Comparison of ENCODE assay signal across 10 cellular contexts in the genomic region with DNA sequence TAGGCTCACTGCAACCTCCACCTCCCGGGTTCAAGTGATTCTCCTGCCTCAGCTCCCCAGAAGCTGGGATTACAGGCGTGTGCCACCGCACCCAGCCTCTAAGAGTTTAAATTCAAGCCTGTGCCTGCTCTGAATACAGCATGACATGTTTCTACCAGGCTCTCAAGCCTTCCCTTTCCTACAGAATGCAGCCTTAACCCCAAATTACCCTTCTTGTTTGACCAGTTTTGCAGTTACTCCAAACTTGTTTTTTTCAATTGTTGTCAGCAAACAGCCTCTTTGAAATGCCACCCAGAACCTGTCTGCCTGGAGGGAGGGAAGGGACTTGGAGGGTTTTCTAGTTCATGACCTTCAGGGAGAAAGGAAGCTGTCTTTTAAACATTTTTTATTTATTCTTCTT. TPM values are rescaled to one million over a fixed set of nuclear protein-coding genes. Genes with fewer than 3 reads are reported as not detected.
DNase-seq lines count a peak whose midpoint lies in the region; ATAC-seq and TF ChIP-seq lines count a peak whose summit lies in the region.
"Had no signal": no experiment of that assay in that cellular context is flagged by ENCODE, and none has a peak within 500 bp of the region (broad histone marks: within the 10 kb centered on the region; RNA-seq: fewer than 3 reads in every experiment).

No MANE protein-coding gene starts in this region.

- peaks cover 5% of the 10 kb centered on the region for H3K36me3 Mint-ChIP-seq in CD4-positive, CD25-positive, alpha-beta regulatory T cell
- no peaks in the 10 kb centered on the region for H3K36me3 Mint-ChIP-seq in progenitor cell of endocrine pancreas (ENCODE audit: insufficient read depth)

- CTCF ChIA-PET in GM10248 (lab: Yijun Ruan, JAX) = interaction anchor here (1.1 to 4.5 kb wide), 3 partner anchors 11 to 59 kb away, joined by 4 to 27 read pairs (median 17); no protein-coding TSS in a partner anchor

- no peaks in the 10 kb centered on the region for H3K27me3 Mint-ChIP-seq in CD4-positive, CD25-positive, alpha-beta regulatory T cell
- H3K27me3 Mint-ChIP-seq in progenitor cell of endocrine pancreas = no peaks in the 10 kb centered on the region

- no peaks in the 10 kb centered on the region for H3K27me3 ChIP-seq in CD4-positive, CD25-positive, alpha-beta regulatory T cell (ENCODE audit: control insufficient read depth, insufficient read depth, low read length)

- no peak for TF ChIP-seq CTCF in epithelial cell of esophagus (IDR thresholded peaks at IDR 0.05; ENCODE audit: insufficient read depth, low read depth, low read length, missing control alignments)
- TF ChIP-seq CTCF in progenitor cell of endocrine pancreas (IDR thresholded peaks at IDR 0.05; ENCODE audit: unreplicated experiment) = no peak
- no peak for TF ChIP-seq CTCF in omental fat pad (IDR thresholded peaks at IDR 0.05)
- TF ChIP-seq CTCF in GM10248 (IDR thresholded peaks at IDR 0.05; ENCODE audit: control extremely low read depth, extremely low read depth, low read depth, missing control alignments) = no peak

- peaks cover 6% of the 10 kb centered on the region for H3K4me1 ChIP-seq in CD4-positive, CD25-positive, alpha-beta regulatory T cell (ENCODE audit: control insufficient read depth, insufficient read depth, low read length, poor library complexity, severe bottlenecking)

- ATAC-seq in CD4-positive, CD25-positive, alpha-beta regulatory T cell (ENCODE audit: low read depth in 2 of 2) = no peak
- ATAC-seq in GM18520 (IDR thresholded peaks at IDR 0.05; ENCODE audit: unreplicated experiment) (no peak), omental fat pad (ENCODE audit: low FRiP score) (no peak)

- H3K27ac ChIP-seq in CD4-positive, CD25-positive, alpha-beta regulatory T cell (ENCODE audit: insufficient read depth, low read length, poor library complexity, severe bottlenecking) = no peak overlapping the region

- H3K4me3 ChIP-seq in CD4-positive, CD25-positive, alpha-beta regulatory T cell (ENCODE audit: low read depth, low read length) = no peak overlapping the region
- H3K4me3 ChIP-seq in epithelial cell of esophagus (ENCODE audit: low read length) = no peak overlapping the region

- peaks cover 0 to 3% (median 0%) of the 10 kb centered on the region in 7 donors for H3K9me3 Mint-ChIP-seq in CD4-positive, CD25-positive, alpha-beta regulatory T cell
- no peaks in the 10 kb centered on the region for H3K9me3 Mint-ChIP-seq in progenitor cell of endocrine pancreas (ENCODE audit: low read depth)
- H3K9me3 Mint-ChIP-seq: T-helper 1 cell treated with Interleukin-12 subunit alpha and Interleukin-12 subunit beta and Interleukin-4 antibody, amounts not matched to agents 30 μg/mL and 1 μg/mL, for 36 hours had no signal

- H3K9me3 ChIP-seq in CD4-positive, CD25-positive, alpha-beta regulatory T cell (ENCODE audit: control insufficient read depth in 2 of 2, low read length in 2 of 2) = no peaks in the 10 kb centered on the region

- H3K27ac Mint-ChIP-seq in CD4-positive, CD25-positive, alpha-beta regulatory T cell = peak overlapping the region; percentile 26 to 81 (median 56)
- peak overlapping the region; percentile 90 for H3K27ac Mint-ChIP-seq in progenitor cell of endocrine pancreas

- DNase-seq in CD4-positive, CD25-positive, alpha-beta regulatory T cell = no peak
- peak; percentile 25 for DNase-seq in NCI-H2029 treated with DMSO at 0.1 percent for 48 hours (lab: John Stamatoyannopoulos, UW)
- peak; percentile 97 for DNase-seq in epithelial cell of esophagus (ENCODE audit: low read depth)
- no peak for DNase-seq in progenitor cell of endocrine pancreas (ENCODE audit: low spot score, unreplicated experiment)
- no peak for DNase-seq in omental fat pad (ENCODE audit: low spot score)
- DNase-seq in GM10248 (ENCODE audit: extremely low spot score) = no peak
- DNase-seq in NCI-H146 treated with DMSO at 0.1 percent for 48 hours (lab: John Stamatoyannopoulos, UW; ENCODE audit: unreplicated experiment) = no peak
- DNase-seq: NCI-H1048 had no signal

- peaks cover 2% of the 10 kb centered on the region for H3K36me3 ChIP-seq in CD4-positive, CD25-positive, alpha-beta regulatory T cell (ENCODE audit: control insufficient read depth, insufficient read depth, low read length)

- H3K4me1 Mint-ChIP-seq in CD4-positive, CD25-positive, alpha-beta regulatory T cell = peaks cover 12 to 41% (median 21%) of the 10 kb centered on the region in 4 donors
- peaks cover 16% of the 10 kb centered on the region for H3K4me1 Mint-ChIP-seq in progenitor cell of endocrine pancreas (ENCODE audit: low read depth)

- POLR2A ChIA-PET in GM10248 (lab: Yijun Ruan, JAX) = no interaction called here

- no peak overlapping the region for H3K4me3 Mint-ChIP-seq in CD4-positive, CD25-positive, alpha-beta regulatory T cell
- no peak overlapping the region for H3K4me3 Mint-ChIP-seq in progenitor cell of endocrine pancreas (ENCODE audit: low read depth)
- H3K4me3 Mint-ChIP-seq: T-helper 1 cell treated with Interleukin-12 subunit alpha and Interleukin-12 subunit beta and Interleukin-4 antibody, amounts not matched to agents 30 μg/mL and 1 μg/mL, for 36 hours had no signal

RNA-seq across cellular contexts. Expression of a gene that starts 15.4 kb away (rescaled TPM):
- 31.1 TPM for total RNA-seq in CD4-positive, CD25-positive, alpha-beta regulatory T cell
- polyA plus RNA-seq in CD4-positive, CD25-positive, alpha-beta regulatory T cell = 10 to 100 TPM; 36.1 to 48.9 (median 38.4) TPM
- 20.8 and 21.7 TPM in 2 replicates for total RNA-seq in progenitor cell of endocrine pancreas
- 10 to 100 TPM; 28.5 to 42.7 (median 36.5) TPM for total RNA-seq in omental fat pad

RNA-seq across cellular contexts. Expression of a gene that starts 31.7 kb away (rescaled TPM):
- total RNA-seq in CD4-positive, CD25-positive, alpha-beta regulatory T cell = not detected
- not detected for polyA plus RNA-seq in CD4-positive, CD25-positive, alpha-beta regulatory T cell
- total RNA-seq in progenitor cell of endocrine pancreas (5.2 and 7.3 TPM in 2 replicates), omental fat pad (1 to 10 TPM; 1.2 to 2.4 (median 1.6) TPM)

RNA-seq across cellular contexts. Expression of a gene that starts 35.2 kb away (rescaled TPM):
- 29.8 TPM for total RNA-seq in CD4-positive, CD25-positive, alpha-beta regulatory T cell
- 10 to 100 TPM in 2 of 4 donors, 1 to 10 TPM in 2; 9.0 to 11.7 (median 9.8) TPM for polyA plus RNA-seq in CD4-positive, CD25-positive, alpha-beta regulatory T cell
- total RNA-seq in progenitor cell of endocrine pancreas (19.3 and 20.6 TPM in 2 replicates), omental fat pad (10 to 100 TPM in 3 of 4 donors, 1 to 10 TPM in 1; 7.0 to 30.1 (median 12.1) TPM)

Comparison
In these comparisons a context has a peak if more than half of its experiments do, and no peak if none do; other contexts are left out.
1. DNase-seq: peak in NCI-H2029 treated with DMSO at 0.1 percent for 48 hours (single experiment) and epithelial cell of esophagus (single experiment); none in CD4-positive, CD25-positive, alpha-beta regulatory T cell (0 of 3), progenitor cell of endocrine pancreas (single experiment), omental fat pad (single experiment), GM10248 (single experiment) and NCI-H146 treated with DMSO at 0.1 percent for 48 hours (single experiment).